In the genomic region with DNA sequence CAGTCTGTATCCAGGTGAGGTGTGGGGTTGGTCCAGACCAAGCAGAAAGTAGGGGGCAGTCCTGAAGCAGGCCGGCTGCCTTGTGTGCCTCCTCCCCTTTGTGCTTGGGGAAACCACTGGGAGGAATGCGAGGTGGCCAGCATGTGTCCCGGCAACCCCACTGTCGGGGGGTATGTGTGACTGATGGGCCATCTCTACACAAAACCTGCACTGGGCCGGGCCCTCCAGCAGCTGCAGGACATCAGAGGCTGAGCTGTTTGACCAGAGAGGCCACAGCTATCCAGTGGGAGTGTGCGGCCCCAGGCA, we compare ENCODE assay signal across 28 cellular contexts. TPM values are rescaled to one million over a fixed set of nuclear protein-coding genes. Genes with fewer than 3 reads are reported as not detected.
DNase-seq lines count a peak whose midpoint lies in the region; ATAC-seq, FAIRE-seq and TF ChIP-seq lines count a peak whose summit lies in the region.
"Had no signal": no experiment of that assay in that cellular context is flagged by ENCODE, and none has a peak within 500 bp of the region (broad histone marks: within the 10 kb centered on the region; RNA-seq: fewer than 3 reads in every experiment).

No MANE protein-coding gene starts in this region.

- peak overlapping the region; percentile 77; the same call in 1 of the 2 replicates for H2BK20ac ChIP-seq in H1 (ENCODE audit: low read length)

- H2BK15ac ChIP-seq in H1 (ENCODE audit: low read length), result no peak overlapping the region

- peak overlapping the region in 1 of 4 experiments; percentile 35; a peak in 2 of 7 replicates for H3K9ac ChIP-seq in H1 (replicated peaks in 1 of 4; ENCODE audit: extremely low read depth in 1 of 4, low read depth in 3 of 4, low read length in 3 of 4)

- no peaks in the 10 kb centered on the region for H3K4me1 Mint-ChIP-seq in natural killer cell treated with Interleukin-12 subunit alpha and Interleukin-12 subunit beta and Interleukin-15 and Interleukin-18, amount 100 ng/mL, for 72 hours (ENCODE audit: low read depth in 2 of 2)
- H3K4me1 Mint-ChIP-seq in natural killer cell (no peaks in the 10 kb centered on the region), endothelial cell (ENCODE audit: unreplicated experiment) (peaks cover 52% of the 10 kb centered on the region)
- H3K4me1 Mint-ChIP-seq: activated naive CD8-positive, alpha-beta T cell treated with anti-CD3 and anti-CD28 coated beads, Interleukin-2, amount 50 U/mL, for 24 hours; stimulated activated effector memory CD8-positive, alpha-beta T cell treated with anti-CD3 and anti-CD28 coated beads, Interleukin-12 subunit alpha, Interleukin-12 subunit beta, amount 100 ng/mL, for 72 hours had no signal

- no peak for FAIRE-seq in H1 (lab: Jason Lieb, UNC)

- H3K9me3 ChIP-seq in H1 (ENCODE audit: insufficient read depth in 2 of 2, low read depth in 1 of 2, low read length in 1 of 2), result no peaks in the 10 kb centered on the region
- H3K9me3 ChIP-seq: esophagus muscularis mucosa, gastrocnemius medialis, prostate gland, thoracic aorta had no signal

- peaks cover 2% of the 10 kb centered on the region in 2 experiments for H4K20me1 ChIP-seq in H1 (replicated peaks in 1 of 2; ENCODE audit: control insufficient read depth in 1 of 2, insufficient read depth in 2 of 2, low read length in 2 of 2)

- ATAC-seq in natural killer cell treated with Interleukin-12 subunit alpha and Interleukin-12 subunit beta and Interleukin-15 and Interleukin-18, amount 100 ng/mL, for 72 hours, result peak; percentile 15 to 46
- ATAC-seq in natural killer cell (no peak), omental fat pad (ENCODE audit: low FRiP score) (no peak), HG03439 (IDR thresholded peaks at IDR 0.05; ENCODE audit: unreplicated experiment) (no peak), GM21447 (IDR thresholded peaks at IDR 0.05; ENCODE audit: unreplicated experiment) (no peak)
- ATAC-seq: activated naive CD8-positive, alpha-beta T cell treated with anti-CD3 and anti-CD28 coated beads, Interleukin-2, amount 50 U/mL, for 24 hours; CD8-positive, alpha-beta T cell; gastrocnemius medialis; left cardiac atrium; stimulated activated effector memory CD8-positive, alpha-beta T cell treated with anti-CD3 and anti-CD28 coated beads, Interleukin-12 subunit alpha, Interleukin-12 subunit beta, amount 100 ng/mL, for 72 hours had no signal

- H3K79me1 ChIP-seq in H1 (ENCODE audit: low read depth, low read length), result peaks cover 6% of the 10 kb centered on the region

- H4K91ac ChIP-seq in H1 (replicated peaks; ENCODE audit: insufficient read length, low read length), result no peak overlapping the region

- H3K4me2 ChIP-seq in H1 (ENCODE audit: insufficient read depth in 1 of 2, low read depth in 2 of 2, low read length in 2 of 2), result peak overlapping the region; percentile 55 to 77

- no peaks in the 10 kb centered on the region for H3K27me3 ChIP-seq in H1 (replicated peaks in 1 of 4; ENCODE audit: control insufficient read depth in 3 of 4, extremely low read depth in 1 of 4, insufficient read depth in 3 of 4, low read length in 3 of 4)
- H3K27me3 ChIP-seq: esophagus muscularis mucosa, gastrocnemius medialis had no signal

- intact Hi-C loops in natural killer cell (cut with micrococcal nuclease), result no loop called here

- no peaks in the 10 kb centered on the region for H3K9me3 Mint-ChIP-seq in natural killer cell treated with Interleukin-12 subunit alpha and Interleukin-12 subunit beta and Interleukin-15 and Interleukin-18, amount 100 ng/mL, for 72 hours
- H3K9me3 Mint-ChIP-seq in natural killer cell (no peaks in the 10 kb centered on the region), endothelial cell (ENCODE audit: unreplicated experiment) (no peaks in the 10 kb centered on the region)
- H3K9me3 Mint-ChIP-seq: activated CD4-positive, alpha-beta memory T cell treated with anti-CD3 and anti-CD28 coated beads for 36 hours; activated naive CD8-positive, alpha-beta T cell treated with anti-CD3 and anti-CD28 coated beads, Interleukin-2, amount 50 U/mL, for 24 hours; brain; CD8-positive, alpha-beta T cell; stimulated activated effector memory CD8-positive, alpha-beta T cell treated with anti-CD3 and anti-CD28 coated beads, Interleukin-12 subunit alpha, Interleukin-12 subunit beta, amount 100 ng/mL, for 72 hours had no signal

- 0 out of 2 replicates have a peak overlapping the region, but pooled peaks have one; percentile 8 for H2AK5ac ChIP-seq in H1 (ENCODE audit: low read depth, low read length)

- 26% methylated on average over 6 of the region's 6 CpGs; no CpG with 5 or more reads in 1 of the 2 experiments for WGBS in H1 (ENCODE audit: extremely low coverage in 1 of 2, insufficient coverage in 1 of 2, insufficient read length in 1 of 2, insufficient replicate concordance in 2 of 2, low coverage in 1 of 2, low lambda C conversion rate in 2 of 2, missing lambda C conversion rate in 1 of 2), 2 experiments

- H3K18ac ChIP-seq in H1 (ENCODE audit: extremely low read depth, low read length), result peak overlapping the region; percentile 91

- no peak overlapping the region for H3K23ac ChIP-seq in H1 (ENCODE audit: insufficient read length)

- H4K8ac ChIP-seq in H1 (ENCODE audit: extremely low read depth, insufficient read depth, low read length), result no peak overlapping the region

- no peak overlapping the region for H3K4me3 Mint-ChIP-seq in natural killer cell treated with Interleukin-12 subunit alpha and Interleukin-12 subunit beta and Interleukin-15 and Interleukin-18, amount 100 ng/mL, for 72 hours
- no peak overlapping the region for H3K4me3 Mint-ChIP-seq in natural killer cell
- H3K4me3 Mint-ChIP-seq in endothelial cell (ENCODE audit: unreplicated experiment), result no peak overlapping the region
- H3K4me3 Mint-ChIP-seq: activated CD4-positive, alpha-beta memory T cell treated with anti-CD3 and anti-CD28 coated beads for 36 hours; activated naive CD8-positive, alpha-beta T cell treated with anti-CD3 and anti-CD28 coated beads, Interleukin-2, amount 50 U/mL, for 24 hours; brain; CD8-positive, alpha-beta T cell; stimulated activated effector memory CD8-positive, alpha-beta T cell treated with anti-CD3 and anti-CD28 coated beads, Interleukin-12 subunit alpha, Interleukin-12 subunit beta, amount 100 ng/mL, for 72 hours had no signal

- no peaks in the 10 kb centered on the region for H3K23me2 ChIP-seq in H1 (ENCODE audit: low read depth, low read length)

- peak overlapping the region in 1 of 4 experiments; percentile 9; a peak in 1 of 8 replicates for H3K4me3 ChIP-seq in H1 (ENCODE audit: extremely low read depth in 1 of 4, insufficient read depth in 2 of 4, low read depth in 3 of 4, low read length in 4 of 4)
- H3K4me3 ChIP-seq: esophagus muscularis mucosa, gastrocnemius medialis, prostate gland, skin epidermis, thoracic aorta had no signal

- no peak overlapping the region for H3K14ac ChIP-seq in H1 (ENCODE audit: insufficient read length)

- H2BK12ac ChIP-seq in H1 (ENCODE audit: low read depth, low read length), result 0 out of 2 replicates have a peak overlapping the region, but pooled peaks have one; percentile 40

- H3K4ac ChIP-seq in H1 (replicated peaks; ENCODE audit: insufficient read length, low read depth, low read length), result no peak overlapping the region

- CTCF ChIA-PET in H1 (lab: Charles Lee; ENCODE audit: partially characterized antibody), result interaction anchor here (0.7 to 2.0 kb wide), 2 partner anchors 10 to 17 kb away, joined by 3 to 6 read pairs; no protein-coding TSS in a partner anchor

- H2BK120ac ChIP-seq in H1 (replicated peaks; ENCODE audit: low read depth, low read length), result no peak overlapping the region

- H3K27ac ChIP-seq in H1 (ENCODE audit: low read depth, low read length), result peak overlapping the region; percentile 53; the same call in 1 of the 2 replicates
- H3K27ac ChIP-seq: 22Rv1, esophagus muscularis mucosa, gastrocnemius medialis, prostate gland, thoracic aorta had no signal

- H3K27ac Mint-ChIP-seq in natural killer cell treated with Interleukin-12 subunit alpha and Interleukin-12 subunit beta and Interleukin-15 and Interleukin-18, amount 100 ng/mL, for 72 hours, result no peak overlapping the region
- H3K27ac Mint-ChIP-seq in natural killer cell, result no peak overlapping the region
- no peak overlapping the region for H3K27ac Mint-ChIP-seq in endothelial cell (ENCODE audit: unreplicated experiment)
- H3K27ac Mint-ChIP-seq: activated CD4-positive, alpha-beta memory T cell treated with anti-CD3 and anti-CD28 coated beads for 36 hours; activated naive CD8-positive, alpha-beta T cell treated with anti-CD3 and anti-CD28 coated beads, Interleukin-2, amount 50 U/mL, for 24 hours; CD8-positive, alpha-beta T cell; stimulated activated effector memory CD8-positive, alpha-beta T cell treated with anti-CD3 and anti-CD28 coated beads, Interleukin-12 subunit alpha, Interleukin-12 subunit beta, amount 100 ng/mL, for 72 hours had no signal

- DNase-seq in natural killer cell treated with Interleukin-12 subunit alpha and Interleukin-12 subunit beta and Interleukin-15 and Interleukin-18, amount 100 ng/mL, for 72 hours (ENCODE audit: low spot score), result no peak
- no peak for DNase-seq in natural killer cell
- DNase-seq in H1 (ENCODE audit: low read depth in 1 of 2, low spot score in 2 of 2), result peak in 1 of 2 experiments; percentile 72
- DNase-seq in myocyte (ENCODE audit: low read depth), result peak; percentile 81
- DNase-seq in endothelial cell (ENCODE audit: low spot score), result no peak
- DNase-seq in omental fat pad (ENCODE audit: low spot score), result no peak
- DNase-seq: activated CD4-positive, alpha-beta memory T cell treated with anti-CD3 and anti-CD28 coated beads for 36 hours; activated CD4-positive, CD25-positive, alpha-beta regulatory T cell; activated gamma-delta T cell; activated naive CD8-positive, alpha-beta T cell treated with anti-CD3 and anti-CD28 coated beads, Interleukin-2, amount 50 U/mL, for 24 hours; activated T-cell treated with anti-CD3 and anti-CD28 coated beads for 4 hours; CD8-positive, alpha-beta T cell; DMS53; effector memory CD4-positive, alpha-beta T cell; gastrocnemius medialis; left cardiac atrium; NCI-H1436 treated with DMSO at 0.1 percent for 48 hours; NCI-H524; stimulated activated CD4-positive, alpha-beta T cell treated with anti-CD3 and anti-CD28 coated beads, Interleukin-1b, Interleukin-23, amount 100 ng/mL, for 48 hours had no signal

- peaks cover 10 to 16% of the 10 kb centered on the region in 2 donors for H3K27me3 Mint-ChIP-seq in natural killer cell treated with Interleukin-12 subunit alpha and Interleukin-12 subunit beta and Interleukin-15 and Interleukin-18, amount 100 ng/mL, for 72 hours
- H3K27me3 Mint-ChIP-seq in natural killer cell (ENCODE audit: low read depth in 2 of 2) (peaks cover 7 to 13% of the 10 kb centered on the region in 2 donors), endothelial cell (ENCODE audit: unreplicated experiment) (peaks cover 6% of the 10 kb centered on the region)

- TF ChIP-seq RAD21 in H1 (IDR thresholded peaks at IDR 0.05 in 1 of 2, conservative IDR thresholded peaks at IDR 0.05 in 1 of 2; ENCODE audit: low read depth in 2 of 2, low read length in 2 of 2), result no peak

- no peak for TF ChIP-seq CTCF in natural killer cell (IDR thresholded peaks at IDR 0.05)
- no peak for TF ChIP-seq CTCF in H1 (IDR thresholded peaks at IDR 0.05; ENCODE audit: control extremely low read depth in 1 of 3, insufficient read depth in 1 of 3, low read depth in 1 of 3, low read length in 3 of 3)
- no peak for TF ChIP-seq CTCF in endothelial cell (IDR thresholded peaks at IDR 0.05; ENCODE audit: unreplicated experiment)
- TF ChIP-seq CTCF in omental fat pad (IDR thresholded peaks at IDR 0.05), result no peak

- peak overlapping the region; percentile 36; the same call in 1 of the 2 replicates for H2AFZ ChIP-seq in H1 (ENCODE audit: low read length)

- no peak for TF ChIP-seq EP300 in H1 (IDR thresholded peaks at IDR 0.05; ENCODE audit: borderline replicate concordance in 1 of 2, low read depth in 2 of 2, low read length in 2 of 2)

- TF ChIP-seq POLR2A in H1 (IDR thresholded peaks at IDR 0.05; ENCODE audit: control extremely low read depth in 1 of 2, low read depth in 2 of 2, low read length in 2 of 2), result 0 out of 3 replicates have a peak, but pooled peaks of 1 of the 2 experiments have one; percentile 21

- H2BK5ac ChIP-seq in H1 (ENCODE audit: low read depth, low read length), result peak overlapping the region; percentile 80; the same call in 1 of the 2 replicates

- H3K79me2 ChIP-seq in H1 (ENCODE audit: control insufficient read depth in 1 of 2, insufficient read depth in 2 of 2, low read length in 2 of 2), result peaks cover 0 to 14% of the 10 kb centered on the region in 2 experiments; a peak in 1 of 4 replicates

- peaks cover 0 to 2% (median 0%) of the 10 kb centered on the region in 4 experiments; a peak in 1 of 8 replicates for H3K36me3 ChIP-seq in H1 (ENCODE audit: control insufficient read depth in 2 of 4, insufficient read depth in 4 of 4, low read length in 3 of 4)
- H3K36me3 ChIP-seq: esophagus muscularis mucosa, gastrocnemius medialis, prostate gland, thoracic aorta had no signal

- POLR2A ChIA-PET in H1 (lab: Charles Lee; ENCODE audit: partially characterized antibody), result no interaction called here

- H3K56ac ChIP-seq in H1 (replicated peaks; ENCODE audit: insufficient read length, low read depth, low read length), result no peak overlapping the region

- no peak overlapping the region for H4K5ac ChIP-seq in H1 (ENCODE audit: insufficient read length, low read depth, low read length)

- no peaks in the 10 kb centered on the region for H3K36me3 Mint-ChIP-seq in natural killer cell treated with Interleukin-12 subunit alpha and Interleukin-12 subunit beta and Interleukin-15 and Interleukin-18, amount 100 ng/mL, for 72 hours
- H3K36me3 Mint-ChIP-seq in natural killer cell (no peaks in the 10 kb centered on the region), endothelial cell (ENCODE audit: low read depth, unreplicated experiment) (no peaks in the 10 kb centered on the region)
- H3K36me3 Mint-ChIP-seq: activated CD4-positive, alpha-beta memory T cell treated with anti-CD3 and anti-CD28 coated beads for 36 hours; brain; CD8-positive, alpha-beta T cell; stimulated activated effector memory CD8-positive, alpha-beta T cell treated with anti-CD3 and anti-CD28 coated beads, Interleukin-12 subunit alpha, Interleukin-12 subunit beta, amount 100 ng/mL, for 72 hours had no signal

- H3K4me1 ChIP-seq in H1 (replicated peaks in 1 of 4; ENCODE audit: control insufficient read depth in 3 of 4, insufficient read depth in 4 of 4, low read length in 3 of 4), result peaks cover 15 to 34% (median 20%) of the 10 kb centered on the region in 4 experiments
- H3K4me1 ChIP-seq: prostate gland had no signal

RNA-seq across cellular contexts. Expression of a gene that starts 33.3 kb away (rescaled TPM):
- not detected for total RNA-seq in natural killer cell treated with Interleukin-12 subunit alpha and Interleukin-12 subunit beta and Interleukin-15 and Interleukin-18, amount 100 ng/mL, for 72 hours
- not detected for total RNA-seq in natural killer cell
- 9.1 and 9.9 TPM in 2 replicates for total RNA-seq in H1 (2021; fragmentation: NEBNext Ultra II Directional; extraction: Animal tissue kit (Norgen Biotek cat#: 25700))
- polyA plus RNA-seq in H1 (2011; rRNA removed), result 10.7 and 12.6 TPM in 2 replicates
- polyA plus RNA-seq in H1 (2011; cell fraction: cytosol; rRNA removed), result 11.5 TPM
- polyA plus RNA-seq in H1 (2011; cell fraction: nucleus; rRNA removed), result 7.3 TPM
- 7.8 to 12.5 TPM (median 10.2 TPM) in 4 replicates for polyA plus RNA-seq in H1 (2012, experiment 1 of 2)
- 11.6 TPM for polyA plus RNA-seq in H1 (2012, experiment 2 of 2)
- 10.4 TPM for polyA plus RNA-seq in H1 (2013, experiment 1 of 2)
- polyA plus RNA-seq in H1 (2013, experiment 2 of 2), result 13.1 TPM
- 3.4 and 3.9 TPM in 2 replicates for polyA minus RNA-seq in H1 (2011; rRNA and poly(A)+ RNA removed)
- 8.4 TPM for polyA minus RNA-seq in H1 (2011; cell fraction: cytosol; rRNA and poly(A)+ RNA removed)
- polyA minus RNA-seq in H1 (2011; cell fraction: nucleus; rRNA and poly(A)+ RNA removed), result 4.8 TPM
- total RNA-seq in myocyte, result 4.5 and 9.5 TPM in 2 replicates
- 2.3 TPM for polyA plus RNA-seq in myocyte (2012)
- 23.5 TPM for total RNA-seq in endothelial cell (ENCODE audit: unreplicated experiment)
- 1 to 10 TPM; 3.3 to 8.6 (median 4.4) TPM for total RNA-seq in omental fat pad
- total RNA-seq: activated CD4-positive, alpha-beta memory T cell treated with anti-CD3 and anti-CD28 coated beads for 36 hours; CD8-positive, alpha-beta T cell had no signal

Comparison
In these comparisons a context has a peak if more than half of its experiments do, and no peak if none do; other contexts are left out.
1. ATAC-seq: peak in natural killer cell treated with Interleukin-12 subunit alpha and Interleukin-12 subunit beta and Interleukin-15 and Interleukin-18, amount 100 ng/mL, for 72 hours (2 of 2); none in natural killer cell (0 of 3), omental fat pad (single experiment), HG03439 (single experiment) and GM21447 (single experiment).